8 cellular contexts compared by ENCODE assay signal in genomic region chr5:95959964-95960801, GRCh38. TPM values are rescaled to one million over a fixed set of nuclear protein-coding genes. Genes with fewer than 3 reads are reported as not detected.
DNase-seq lines count a peak whose midpoint lies in the region; ATAC-seq and TF ChIP-seq lines count a peak whose summit lies in the region.

No MANE protein-coding gene starts in this region.

- intact Hi-C loops in esophagus muscularis mucosa (cut with DNase I): loop anchor here (2.0 to 10.0 kb wide), 3 partner anchors 103 to 377 kb away; no protein-coding TSS in a partner anchor

- TF ChIP-seq EP300 in esophagus muscularis mucosa (IDR thresholded peaks at IDR 0.05): no peak

- H3K9me3 ChIP-seq in T-helper 17 cell (ENCODE audit: control insufficient read depth, low read length, poor library complexity, severe bottlenecking): no peaks in the 10 kb centered on the region
- no peaks in the 10 kb centered on the region for H3K9me3 ChIP-seq in esophagus muscularis mucosa

- H3K27ac Mint-ChIP-seq in T-helper 17 cell: peak overlapping the region; percentile 97
- H3K27ac Mint-ChIP-seq in naive B cell: peak overlapping the region; percentile 98 to 100 (median 99)

- WGBS in esophagus muscularis mucosa: 25% methylated on average over 24 of the region's 35 CpGs

- H3K36me3 ChIP-seq in esophagus muscularis mucosa: no peaks in the 10 kb centered on the region

- H3K27me3 ChIP-seq in esophagus muscularis mucosa: no peaks in the 10 kb centered on the region

- H3K4me1 Mint-ChIP-seq in T-helper 17 cell: peaks cover 34% of the 10 kb centered on the region
- peaks cover 37 to 43% (median 41%) of the 10 kb centered on the region in 3 donors for H3K4me1 Mint-ChIP-seq in naive B cell

- H3K27ac ChIP-seq in 22Rv1: peak overlapping the region; percentile 85
- H3K27ac ChIP-seq in esophagus muscularis mucosa (replicated peaks in 1 of 4): peak overlapping the region; percentile 98 to 100 (median 99)

- peaks cover 0 to 4% (median 0%) of the 10 kb centered on the region in 7 donors for H3K9me3 Mint-ChIP-seq in naive B cell

- peak; percentile 12 for DNase-seq in GM10266 (ENCODE audit: extremely low spot score)
- no peak for DNase-seq in T-helper 17 cell
- DNase-seq in esophagus muscularis mucosa (ENCODE audit: extremely low spot score): no peak
- DNase-seq in naive B cell: no peak
- no peak for DNase-seq in NCI-H1105 treated with DMSO at 0.1 percent for 48 hours (lab: John Stamatoyannopoulos, UW)
- no peak for DNase-seq in SK-N-DZ (ENCODE audit: low spot score)

- H3K27me3 Mint-ChIP-seq in T-helper 17 cell: peaks cover 10% of the 10 kb centered on the region
- no peaks in the 10 kb centered on the region for H3K27me3 Mint-ChIP-seq in naive B cell

- TF ChIP-seq POLR2A in esophagus muscularis mucosa (IDR thresholded peaks at IDR 0.05; ENCODE audit: low read depth): no peak

- no peak for TF ChIP-seq CTCF in 22Rv1 (IDR thresholded peaks at IDR 0.05)
- no peak for TF ChIP-seq CTCF in GM10266 (IDR thresholded peaks at IDR 0.05; ENCODE audit: control insufficient read depth, insufficient read depth, low read depth, missing control alignments)
- peak in 1 of 3 experiments; percentile 38 for TF ChIP-seq CTCF in esophagus muscularis mucosa (IDR thresholded peaks at IDR 0.05)

- peaks cover 5% of the 10 kb centered on the region for H3K36me3 Mint-ChIP-seq in T-helper 17 cell (ENCODE audit: low read depth)
- peaks cover 0 to under 1% of the 10 kb centered on the region in 2 donors for H3K36me3 Mint-ChIP-seq in naive B cell

- H3K4me3 ChIP-seq in esophagus muscularis mucosa: peak overlapping the region; percentile 90 to 96 (median 94)

- ATAC-seq in T-helper 17 cell (no peak), naive B cell (ENCODE audit: low read depth in 2 of 2) (no peak), HG02840 (IDR thresholded peaks at IDR 0.05; ENCODE audit: low FRiP score, unreplicated experiment) (no peak)

- peaks cover 11 to 57% (median 50%) of the 10 kb centered on the region in 4 donors for H3K4me1 ChIP-seq in esophagus muscularis mucosa

- H3K4me3 Mint-ChIP-seq in T-helper 17 cell (peak overlapping the region; percentile 99), naive B cell (peak overlapping the region; percentile 95 to 100 (median 99))

RNA-seq across cellular contexts. Expression of gene ELL2, which starts 1.5 kb away (rescaled TPM):
- 10 to 100 TPM; 59.8 to 80.7 TPM for total RNA-seq in T-helper 17 cell
- 10 to 100 TPM; 38.8 to 51.5 (median 42.7) TPM for total RNA-seq in esophagus muscularis mucosa
- 10 to 100 TPM in 1 of 6 donors, 1 to 10 TPM in 5; 6.3 to 10.1 (median 8.3) TPM for polyA plus RNA-seq in naive B cell (ENCODE audit: low read depth in 6 of 6)
- 0.16 TPM in 1 of 2 replicates, not detected in the other for polyA plus RNA-seq in SK-N-DZ (2014; cell fraction: cytosol; rRNA removed)
- polyA plus RNA-seq in SK-N-DZ (2014; cell fraction: nucleus; rRNA removed): 0.13 TPM in 1 of 2 replicates, not detected in the other
